In the genomic region with DNA sequence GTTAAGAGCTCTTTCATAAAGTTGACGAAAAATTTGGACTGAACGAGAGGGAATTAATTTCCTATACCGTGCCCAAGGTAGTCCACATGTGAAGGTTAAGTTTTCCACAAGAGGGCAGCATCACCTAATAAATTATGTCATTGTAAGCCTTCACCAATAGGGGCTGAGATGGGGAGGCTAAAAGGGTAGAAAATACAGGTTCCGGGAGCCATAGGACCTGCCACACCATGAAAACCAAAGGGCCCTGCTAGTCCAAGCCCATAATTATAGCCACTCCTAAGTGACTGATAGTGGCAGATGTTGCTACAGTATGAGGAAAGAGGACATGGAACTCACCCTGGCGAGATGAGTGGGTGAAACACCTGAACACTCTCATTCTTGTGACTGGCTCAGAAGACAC, we compare ENCODE assay signal across 8 cellular contexts.
A peak's percentile ranks its signal among the peaks of the same experiment; 100 is the strongest.
DNase-seq lines count a peak whose midpoint lies in the region; ATAC-seq and FAIRE-seq lines count a peak whose summit lies in the region.

No MANE protein-coding gene starts in this region.

- H3K9me3 Mint-ChIP-seq in effector memory CD8-positive, alpha-beta T cell: no peaks in the 10 kb centered on the region
- H3K9me3 Mint-ChIP-seq in T-helper 2 cell treated with Interferon-gamma antibody and Interleukin-4, amounts not matched to agents 5 μg/mL and 100 μg/mL, for 36 hours: no peaks in the 10 kb centered on the region

- peak; percentile 55 for DNase-seq in activated CD8-positive, alpha-beta memory T cell treated with anti-CD3 and anti-CD28 coated beads for 24 hours
- DNase-seq in activated CD8-positive, alpha-beta memory T cell treated with anti-CD3 and anti-CD28 coated beads, Interleukin-2, amount 50 U/mL, for 48 hours: no peak
- DNase-seq in HPDE6-E6E7 (ENCODE audit: extremely low spot score) (peak; percentile 34), RCC 7860 (ENCODE audit: low spot score) (peak; percentile 11), myocyte (ENCODE audit: low read depth) (peak; percentile 15)
- peak in 2 of 3 experiments; percentile 0 to 3 for DNase-seq in effector memory CD8-positive, alpha-beta T cell
- no peak for DNase-seq in T-helper 2 cell treated with Interferon-gamma antibody and Interleukin-4, amounts not matched to agents 5 μg/mL and 100 μg/mL, for 36 hours (ENCODE audit: low spot score)

- peak; percentile 97 for ATAC-seq in GM19467 (IDR thresholded peaks at IDR 0.05; ENCODE audit: unreplicated experiment)
- ATAC-seq in effector memory CD8-positive, alpha-beta T cell (replicated peaks): peak; percentile 24

- peaks cover 14 to 17% of the 10 kb centered on the region in 2 donors for H3K27me3 Mint-ChIP-seq in effector memory CD8-positive, alpha-beta T cell
- no peaks in the 10 kb centered on the region for H3K27me3 Mint-ChIP-seq in T-helper 2 cell treated with Interferon-gamma antibody and Interleukin-4, amounts not matched to agents 5 μg/mL and 100 μg/mL, for 36 hours (ENCODE audit: low read depth)

- H3K4me1 Mint-ChIP-seq in effector memory CD8-positive, alpha-beta T cell (ENCODE audit: low read depth in 2 of 2): no peaks in the 10 kb centered on the region
- no peaks in the 10 kb centered on the region for H3K4me1 Mint-ChIP-seq in T-helper 2 cell treated with Interferon-gamma antibody and Interleukin-4, amounts not matched to agents 5 μg/mL and 100 μg/mL, for 36 hours (ENCODE audit: low read depth)

- H3K27ac Mint-ChIP-seq in effector memory CD8-positive, alpha-beta T cell: no peak overlapping the region
- H3K27ac Mint-ChIP-seq in T-helper 2 cell treated with Interferon-gamma antibody and Interleukin-4, amounts not matched to agents 5 μg/mL and 100 μg/mL, for 36 hours: no peak overlapping the region

- peak; percentile 74 for FAIRE-seq in RCC 7860 (lab: Jason Lieb, UNC)

- no peaks in the 10 kb centered on the region for H3K36me3 Mint-ChIP-seq in effector memory CD8-positive, alpha-beta T cell (ENCODE audit: insufficient read depth)
- no peaks in the 10 kb centered on the region for H3K36me3 Mint-ChIP-seq in T-helper 2 cell treated with Interferon-gamma antibody and Interleukin-4, amounts not matched to agents 5 μg/mL and 100 μg/mL, for 36 hours (ENCODE audit: low read depth)

- no peak overlapping the region for H3K4me3 Mint-ChIP-seq in effector memory CD8-positive, alpha-beta T cell
- no peak overlapping the region for H3K4me3 Mint-ChIP-seq in T-helper 2 cell treated with Interferon-gamma antibody and Interleukin-4, amounts not matched to agents 5 μg/mL and 100 μg/mL, for 36 hours

Comparison
In these comparisons a context has a peak if more than half of its experiments do, and no peak if none do; other contexts are left out.
1. DNase-seq: peak in activated CD8-positive, alpha-beta memory T cell treated with anti-CD3 and anti-CD28 coated beads for 24 hours (single experiment), HPDE6-E6E7 (single experiment), RCC 7860 (single experiment), effector memory CD8-positive, alpha-beta T cell (2 of 3) and myocyte (single experiment); none in activated CD8-positive, alpha-beta memory T cell treated with anti-CD3 and anti-CD28 coated beads, Interleukin-2, amount 50 U/mL, for 48 hours (single experiment) and T-helper 2 cell treated with Interferon-gamma antibody and Interleukin-4, amounts not matched to agents 5 μg/mL and 100 μg/mL, for 36 hours (single experiment).